In the genomic region with DNA sequence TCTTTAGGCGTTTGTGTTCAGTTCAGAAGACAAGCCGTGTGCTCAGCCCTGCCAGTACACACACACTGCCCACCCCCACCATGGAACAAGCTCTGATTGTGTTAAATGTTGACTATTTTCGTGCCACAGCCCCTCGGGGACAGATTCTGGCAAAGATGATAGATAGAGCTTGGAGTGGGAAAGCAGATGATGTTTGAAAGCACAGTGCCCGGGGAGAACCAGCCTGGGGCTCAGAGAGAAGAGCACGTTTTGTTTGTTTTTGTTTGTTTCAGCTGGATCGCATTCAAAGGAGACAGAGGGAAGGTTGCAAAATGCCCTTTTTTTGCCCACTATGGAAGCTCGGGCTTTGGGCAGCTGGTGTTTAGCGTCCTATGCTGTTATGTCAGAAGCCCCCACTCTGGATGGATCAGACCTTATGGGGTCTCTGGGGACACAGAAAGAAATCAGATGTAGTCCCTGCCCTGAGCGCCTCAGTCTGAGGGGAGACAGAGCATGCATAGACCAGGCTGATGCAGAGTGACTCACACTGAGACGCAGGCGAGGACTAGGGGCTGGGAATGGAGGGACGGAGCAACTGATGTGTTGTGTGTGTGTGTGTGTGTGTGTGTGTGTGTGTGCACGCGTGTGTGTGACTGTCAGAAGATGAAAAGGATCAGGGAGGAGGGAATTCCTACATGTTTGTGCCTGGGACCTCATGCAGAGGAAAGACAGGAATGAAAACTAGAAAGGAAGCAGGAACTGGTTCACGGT, we compare ENCODE assay signal across 1 cellular context.
TF ChIP-seq lines count a peak whose summit lies in the region.

No MANE protein-coding gene starts in this region.

TF ChIP-seq in GM23338, 12 proteins besides CTCF, POLR2A, EP300 and RAD21 (continued from another document):
- TF ChIP-seq, protein P1, sequence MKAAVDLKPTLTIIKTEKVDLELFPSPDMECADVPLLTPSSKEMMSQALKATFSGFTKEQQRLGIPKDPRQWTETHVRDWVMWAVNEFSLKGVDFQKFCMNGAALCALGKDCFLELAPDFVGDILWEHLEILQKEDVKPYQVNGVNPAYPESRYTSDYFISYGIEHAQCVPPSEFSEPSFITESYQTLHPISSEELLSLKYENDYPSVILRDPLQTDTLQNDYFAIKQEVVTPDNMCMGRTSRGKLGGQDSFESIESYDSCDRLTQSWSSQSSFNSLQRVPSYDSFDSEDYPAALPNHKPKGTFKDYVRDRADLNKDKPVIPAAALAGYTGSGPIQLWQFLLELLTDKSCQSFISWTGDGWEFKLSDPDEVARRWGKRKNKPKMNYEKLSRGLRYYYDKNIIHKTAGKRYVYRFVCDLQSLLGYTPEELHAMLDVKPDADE (IDR thresholded peaks at IDR 0.05): no peak
- no peak for TF ChIP-seq POLR2AphosphoS5 (IDR thresholded peaks at IDR 0.05; ENCODE audit: low read depth)
- TF ChIP-seq STAT1 (IDR thresholded peaks at IDR 0.05; ENCODE audit: unreplicated experiment): no peak
- TF ChIP-seq ZNF114 (CRISPR knock-in tag; IDR thresholded peaks at IDR 0.05): no peak
- TF ChIP-seq ZNF331 (CRISPR knock-in tag; IDR thresholded peaks at IDR 0.05; ENCODE audit: low read depth): no peak
- TF ChIP-seq ZNF462 (CRISPR knock-in tag; IDR thresholded peaks at IDR 0.05): no peak
- no peak for TF ChIP-seq REST (IDR thresholded peaks at IDR 0.05; ENCODE audit: unreplicated experiment)
- TF ChIP-seq CREB1 (CRISPR knock-in tag; IDR thresholded peaks at IDR 0.05; ENCODE audit: low read depth): no peak
- no peak for TF ChIP-seq EZH2phosphoT487 (IDR thresholded peaks at IDR 0.05; ENCODE audit: unreplicated experiment)
